In genomic region chr10:44801383-44802327, GRCh38 we compare ENCODE assay signal across 9 cellular contexts.
A peak's percentile ranks its signal among the peaks of the same experiment; 100 is the strongest.
DNase-seq lines count a peak whose midpoint lies in the region; ATAC-seq and TF ChIP-seq lines count a peak whose summit lies in the region.
"Had no signal": no experiment of that assay in that cellular context is flagged by ENCODE, and none has a peak within 500 bp of the region (broad histone marks: within the 10 kb centered on the region; RNA-seq: fewer than 3 reads in every experiment).

No MANE protein-coding gene starts in this region.

- POLR2A ChIA-PET in AG04449 (lab: Yijun Ruan, JAX): no interaction called here

- H3K27ac ChIP-seq in body of pancreas: peak overlapping the region; percentile 45 to 68 (median 59)

- no peaks in the 10 kb centered on the region for H3K4me1 Mint-ChIP-seq in activated T-cell treated with anti-CD3 and anti-CD28 coated beads, Interleukin-2, amount 50 U/mL, for 24 hours (ENCODE audit: low read depth)
- H3K4me1 Mint-ChIP-seq in T-helper 2 cell treated with Interferon-gamma antibody and Interleukin-4, amounts not matched to agents 5 μg/mL and 100 μg/mL, for 36 hours (ENCODE audit: low read depth): no peaks in the 10 kb centered on the region

- peaks cover 33% of the 10 kb centered on the region for H3K27me3 Mint-ChIP-seq in activated T-cell treated with anti-CD3 and anti-CD28 coated beads, Interleukin-2, amount 50 U/mL, for 24 hours
- peaks cover 5% of the 10 kb centered on the region for H3K27me3 Mint-ChIP-seq in T-helper 2 cell treated with Interferon-gamma antibody and Interleukin-4, amounts not matched to agents 5 μg/mL and 100 μg/mL, for 36 hours (ENCODE audit: low read depth)

- no peaks in the 10 kb centered on the region for H3K9me3 ChIP-seq in body of pancreas

- no peaks in the 10 kb centered on the region for H3K9me3 Mint-ChIP-seq in activated T-cell treated with anti-CD3 and anti-CD28 coated beads, Interleukin-2, amount 50 U/mL, for 24 hours
- H3K9me3 Mint-ChIP-seq in T-helper 2 cell treated with Interferon-gamma antibody and Interleukin-4, amounts not matched to agents 5 μg/mL and 100 μg/mL, for 36 hours: no peaks in the 10 kb centered on the region
- H3K9me3 Mint-ChIP-seq: dendritic cell treated with granulocyte-macrophage colony-stimulating factor and Interleukin-4, amounts not matched to agents 40 ng/mL and 50 ng/mL, for 4 days had no signal

- no peaks in the 10 kb centered on the region for H3K36me3 Mint-ChIP-seq in activated T-cell treated with anti-CD3 and anti-CD28 coated beads, Interleukin-2, amount 50 U/mL, for 24 hours (ENCODE audit: low read depth)
- H3K36me3 Mint-ChIP-seq in T-helper 2 cell treated with Interferon-gamma antibody and Interleukin-4, amounts not matched to agents 5 μg/mL and 100 μg/mL, for 36 hours (ENCODE audit: low read depth): no peaks in the 10 kb centered on the region

- H3K4me1 ChIP-seq in body of pancreas: peaks cover 52% of the 10 kb centered on the region

- no peaks in the 10 kb centered on the region for H3K36me3 ChIP-seq in body of pancreas (replicated peaks in 1 of 2; ENCODE audit: insufficient read depth in 1 of 2, low read depth in 2 of 2)

- no peak for TF ChIP-seq CTCF in AG04449 (IDR thresholded peaks at IDR 0.05; ENCODE audit: insufficient read depth, low read length, missing control alignments)
- TF ChIP-seq CTCF in body of pancreas (IDR thresholded peaks at IDR 0.05): no peak

- no peaks in the 10 kb centered on the region for H3K27me3 ChIP-seq in body of pancreas

- CTCF ChIA-PET in AG04449 (lab: Yijun Ruan, JAX): interaction anchor here (1.1 kb wide), 1 partner anchor 1112 kb away, joined by 4 read pairs; no protein-coding TSS in a partner anchor

- intact Hi-C loops in body of pancreas (cut with DNase I) (no loop called here), left colon (cut with DNase I, micrococcal nuclease) (no loop called here)

- H3K4me3 ChIP-seq in AG04449 (ENCODE audit: low read depth, low read length) (no peak overlapping the region), body of pancreas (no peak overlapping the region)

- ATAC-seq in body of pancreas (peak; percentile 94), left colon (peak; percentile 87), HG03139 (IDR thresholded peaks at IDR 0.05; ENCODE audit: unreplicated experiment) (no peak)

- peak; percentile 86 for DNase-seq in AG04449 (ENCODE audit: low read depth, low spot score)
- DNase-seq in NCI-H1105 (lab: John Stamatoyannopoulos, UW): peak; percentile 64
- DNase-seq in body of pancreas: peak; percentile 96 to 99 (median 98)
- peak; percentile 78 to 80 for DNase-seq in left colon
- no peak for DNase-seq in activated T-cell treated with anti-CD3 and anti-CD28 coated beads, Interleukin-2, amount 50 U/mL, for 24 hours
- DNase-seq in activated naive CD4-positive, alpha-beta T cell treated with anti-CD3 and anti-CD28 coated beads, Interleukin-2, amount 50 U/mL, for 16 hours: no peak
- DNase-seq in T-helper 2 cell treated with Interferon-gamma antibody and Interleukin-4, amounts not matched to agents 5 μg/mL and 100 μg/mL, for 36 hours (ENCODE audit: low spot score): no peak

- TF ChIP-seq POLR2A in body of pancreas (IDR thresholded peaks at IDR 0.05): no peak

- WGBS in body of pancreas, 2 donors: 44 to 45% methylated on average over 5 to 6 of the region's 6 CpGs

- H3K4me3 Mint-ChIP-seq in activated T-cell treated with anti-CD3 and anti-CD28 coated beads, Interleukin-2, amount 50 U/mL, for 24 hours: no peak overlapping the region
- no peak overlapping the region for H3K4me3 Mint-ChIP-seq in T-helper 2 cell treated with Interferon-gamma antibody and Interleukin-4, amounts not matched to agents 5 μg/mL and 100 μg/mL, for 36 hours
- H3K4me3 Mint-ChIP-seq: dendritic cell treated with granulocyte-macrophage colony-stimulating factor and Interleukin-4, amounts not matched to agents 40 ng/mL and 50 ng/mL, for 4 days had no signal

- no peak overlapping the region for H3K27ac Mint-ChIP-seq in activated T-cell treated with anti-CD3 and anti-CD28 coated beads, Interleukin-2, amount 50 U/mL, for 24 hours
- no peak overlapping the region for H3K27ac Mint-ChIP-seq in T-helper 2 cell treated with Interferon-gamma antibody and Interleukin-4, amounts not matched to agents 5 μg/mL and 100 μg/mL, for 36 hours
- H3K27ac Mint-ChIP-seq: dendritic cell treated with granulocyte-macrophage colony-stimulating factor and Interleukin-4, amounts not matched to agents 40 ng/mL and 50 ng/mL, for 4 days had no signal

Comparison
In these comparisons a context has a peak if more than half of its experiments do, and no peak if none do; other contexts are left out.
1. DNase-seq: peak in AG04449 (single experiment), NCI-H1105 (single experiment), body of pancreas (4 of 4) and left colon (2 of 2); none in activated T-cell treated with anti-CD3 and anti-CD28 coated beads, Interleukin-2, amount 50 U/mL, for 24 hours (single experiment), activated naive CD4-positive, alpha-beta T cell treated with anti-CD3 and anti-CD28 coated beads, Interleukin-2, amount 50 U/mL, for 16 hours (single experiment) and T-helper 2 cell treated with Interferon-gamma antibody and Interleukin-4, amounts not matched to agents 5 μg/mL and 100 μg/mL, for 36 hours (single experiment).